11 cellular contexts compared by ENCODE assay signal in the genomic region with DNA sequence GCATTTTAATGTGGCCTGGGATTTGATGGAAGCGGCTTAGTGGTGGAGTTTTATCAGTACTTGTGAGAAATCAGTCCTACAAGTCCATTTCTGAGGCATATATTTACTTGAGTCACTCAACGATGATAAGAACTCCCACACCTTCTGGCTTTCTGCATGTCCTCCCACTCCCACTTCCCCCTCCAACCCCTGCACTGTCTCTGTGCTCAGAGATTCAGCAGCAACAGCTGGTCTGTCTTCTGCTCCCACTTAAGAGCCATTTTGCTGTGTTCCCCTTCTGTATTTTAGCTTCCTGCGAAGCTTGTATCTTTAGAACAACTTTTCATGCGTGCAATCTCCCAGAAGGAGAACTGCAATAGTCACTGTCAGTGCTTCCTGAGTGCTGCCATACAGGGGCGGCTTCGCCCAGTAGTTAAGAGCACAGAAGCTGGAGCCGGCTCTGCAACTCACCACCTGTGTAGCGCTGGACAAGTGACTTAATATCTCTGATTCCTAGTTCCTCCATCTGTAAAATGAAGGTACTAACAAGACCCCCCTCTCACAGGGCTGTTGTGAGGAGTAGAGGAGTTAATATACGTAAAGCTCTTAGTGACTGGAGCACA.
DNase-seq lines count a peak whose midpoint lies in the region; ATAC-seq and TF ChIP-seq lines count a peak whose summit lies in the region.
"Had no signal": no experiment of that assay in that cellular context is flagged by ENCODE, and none has a peak within 500 bp of the region (broad histone marks: within the 10 kb centered on the region; RNA-seq: fewer than 3 reads in every experiment).

No MANE protein-coding gene starts in this region.

- no peaks in the 10 kb centered on the region for H3K9me3 ChIP-seq in endodermal cell (ENCODE audit: control insufficient read depth, low read length)

- H3K4me3 Mint-ChIP-seq in activated CD4-positive, alpha-beta T cell treated with anti-CD3 and anti-CD28 coated beads, Interleukin-2, amount 10 ng/mL, durations not matched to agents 24 days and 14 days: no peak overlapping the region
- no peak overlapping the region for H3K4me3 Mint-ChIP-seq in endodermal cell
- H3K4me3 Mint-ChIP-seq in stimulated activated effector memory CD8-positive, alpha-beta T cell treated with anti-CD3 and anti-CD28 coated beads, Interleukin-12 subunit alpha, Interleukin-12 subunit beta, amount 100 ng/mL, for 72 hours: no peak overlapping the region

- peaks cover 7% of the 10 kb centered on the region for H3K4me1 Mint-ChIP-seq in activated CD4-positive, alpha-beta T cell treated with anti-CD3 and anti-CD28 coated beads, Interleukin-2, amount 10 ng/mL, durations not matched to agents 24 days and 14 days
- H3K4me1 Mint-ChIP-seq in endodermal cell: no peaks in the 10 kb centered on the region
- H3K4me1 Mint-ChIP-seq in stimulated activated effector memory CD8-positive, alpha-beta T cell treated with anti-CD3 and anti-CD28 coated beads, Interleukin-12 subunit alpha, Interleukin-12 subunit beta, amount 100 ng/mL, for 72 hours: no peaks in the 10 kb centered on the region

- H3K4me3 ChIP-seq in endodermal cell (ENCODE audit: low read length): no peak overlapping the region

- H3K27me3 ChIP-seq in endodermal cell (ENCODE audit: control insufficient read depth, insufficient read depth, low read length, poor library complexity, severe bottlenecking): no peaks in the 10 kb centered on the region
- H3K27me3 ChIP-seq: brain microvascular endothelial cell had no signal

- no peak for TF ChIP-seq CTCF in endodermal cell (conservative IDR thresholded peaks at IDR 0.05)

- peak; percentile 37 for ATAC-seq in stimulated activated effector memory CD8-positive, alpha-beta T cell treated with anti-CD3 and anti-CD28 coated beads, Interleukin-12 subunit alpha, Interleukin-12 subunit beta, amount 100 ng/mL, for 72 hours

- no peak overlapping the region for H3K9ac ChIP-seq in endodermal cell (ENCODE audit: extremely low read depth, low read length, poor library complexity, severe bottlenecking)

- no peaks in the 10 kb centered on the region for H3K9me3 Mint-ChIP-seq in activated CD4-positive, alpha-beta T cell treated with anti-CD3 and anti-CD28 coated beads, Interleukin-2, amount 10 ng/mL, durations not matched to agents 24 days and 14 days
- H3K9me3 Mint-ChIP-seq in endodermal cell: peaks cover 1% of the 10 kb centered on the region
- no peaks in the 10 kb centered on the region for H3K9me3 Mint-ChIP-seq in stimulated activated effector memory CD8-positive, alpha-beta T cell treated with anti-CD3 and anti-CD28 coated beads, Interleukin-12 subunit alpha, Interleukin-12 subunit beta, amount 100 ng/mL, for 72 hours

- 90 to 94% methylated on average over 5 to 9 of the region's 9 CpGs for WGBS in endodermal cell (ENCODE audit: insufficient coverage in 1 of 2, insufficient read length in 1 of 2), 2 experiments

- no peaks in the 10 kb centered on the region for H3K36me3 ChIP-seq in endodermal cell (ENCODE audit: control insufficient read depth, insufficient read depth, low read length)
- H3K36me3 ChIP-seq: brain microvascular endothelial cell had no signal

- no peak for DNase-seq in activated CD4-positive, alpha-beta T cell treated with anti-CD3 and anti-CD28 coated beads, Interleukin-2, amount 10 ng/mL, durations not matched to agents 24 days and 14 days
- no peak for DNase-seq in activated CD4-positive, alpha-beta T cell treated with anti-CD3 and anti-CD28 coated beads for 1 hour
- DNase-seq in NCI-H2171 treated with DMSO at 0.1 percent for 48 hours (lab: John Stamatoyannopoulos, UW): peak; percentile 67
- DNase-seq in endodermal cell: no peak
- DNase-seq in stimulated activated effector memory CD8-positive, alpha-beta T cell treated with anti-CD3 and anti-CD28 coated beads, Interleukin-12 subunit alpha, Interleukin-12 subunit beta, amount 100 ng/mL, for 72 hours (ENCODE audit: low spot score in 2 of 2): no peak
- DNase-seq in globus pallidus (ENCODE audit: low spot score): no peak
- DNase-seq in NCI-H446 treated with DMSO at 0.1 percent for 48 hours (lab: John Stamatoyannopoulos, UW): no peak
- DNase-seq in NCI-H2107 treated with DMSO at 0.1 percent for 48 hours (lab: John Stamatoyannopoulos, UW; ENCODE audit: unreplicated experiment): no peak
- DNase-seq: activated T-cell treated with anti-CD3 and anti-CD28 coated beads for 4 hours, brain microvascular endothelial cell, erythroblast had no signal

- intact Hi-C loops in activated CD4-positive, alpha-beta T cell treated with anti-CD3 and anti-CD28 coated beads, Interleukin-2, amount 10 ng/mL, durations not matched to agents 24 days and 14 days (cut with micrococcal nuclease): no loop called here

- H3K4me1 ChIP-seq in endodermal cell (ENCODE audit: control insufficient read depth, insufficient read depth, low read length): no peaks in the 10 kb centered on the region

- no peak overlapping the region for H3K27ac ChIP-seq in endodermal cell (ENCODE audit: low read depth, low read length)
- H3K27ac ChIP-seq: brain microvascular endothelial cell had no signal

- H3K27ac Mint-ChIP-seq in activated CD4-positive, alpha-beta T cell treated with anti-CD3 and anti-CD28 coated beads, Interleukin-2, amount 10 ng/mL, durations not matched to agents 24 days and 14 days: peak overlapping the region; percentile 10
- peak overlapping the region; percentile 60 for H3K27ac Mint-ChIP-seq in endodermal cell
- H3K27ac Mint-ChIP-seq in stimulated activated effector memory CD8-positive, alpha-beta T cell treated with anti-CD3 and anti-CD28 coated beads, Interleukin-12 subunit alpha, Interleukin-12 subunit beta, amount 100 ng/mL, for 72 hours: peak overlapping the region; percentile 46

- H3K36me3 Mint-ChIP-seq in activated CD4-positive, alpha-beta T cell treated with anti-CD3 and anti-CD28 coated beads, Interleukin-2, amount 10 ng/mL, durations not matched to agents 24 days and 14 days (ENCODE audit: low read depth): no peaks in the 10 kb centered on the region
- H3K36me3 Mint-ChIP-seq in endodermal cell (ENCODE audit: low read depth): peaks cover 6% of the 10 kb centered on the region
- H3K36me3 Mint-ChIP-seq in stimulated activated effector memory CD8-positive, alpha-beta T cell treated with anti-CD3 and anti-CD28 coated beads, Interleukin-12 subunit alpha, Interleukin-12 subunit beta, amount 100 ng/mL, for 72 hours: no peaks in the 10 kb centered on the region

- peaks cover 7% of the 10 kb centered on the region for H3K27me3 Mint-ChIP-seq in activated CD4-positive, alpha-beta T cell treated with anti-CD3 and anti-CD28 coated beads, Interleukin-2, amount 10 ng/mL, durations not matched to agents 24 days and 14 days
- H3K27me3 Mint-ChIP-seq in endodermal cell (ENCODE audit: insufficient read depth): no peaks in the 10 kb centered on the region

Comparison
In these comparisons a context has a peak if more than half of its experiments do, and no peak if none do; other contexts are left out.
1. H3K27ac Mint-ChIP-seq: peak in every context shown above with its lines; median percentile 60 in endodermal cell; 46 in stimulated activated effector memory CD8-positive, alpha-beta T cell treated with anti-CD3 and anti-CD28 coated beads, Interleukin-12 subunit alpha, Interleukin-12 subunit beta, amount 100 ng/mL, for 72 hours; 10 in activated CD4-positive, alpha-beta T cell treated with anti-CD3 and anti-CD28 coated beads, Interleukin-2, amount 10 ng/mL, durations not matched to agents 24 days and 14 days.